ENCODE assay signal across 8 cellular contexts in genomic region chr1:149850732-149851345, GRCh38. TPM values are rescaled to one million over a fixed set of nuclear protein-coding genes. Genes with fewer than 3 reads are reported as not detected.
DNase-seq lines count a peak whose midpoint lies in the region; ATAC-seq and TF ChIP-seq lines count a peak whose summit lies in the region.
"Not testable (repeated sequence)": the region's sequence is repeated elsewhere in the genome, so short reads cannot be mapped to it uniquely, and the experiment has no call there.

No MANE protein-coding gene starts in this region.

- POLR2A ChIA-PET in Caco-2 (lab: Charles Lee) = not testable (repeated sequence)
- POLR2A ChIA-PET in WTC11 (lab: Charles Lee) = interaction anchor here (4.2 kb wide), 1 partner anchor 36 kb away, joined by 27 read pairs; a partner anchor contains a TSS

- not testable (repeated sequence) for TF ChIP-seq EP300 in gastroesophageal sphincter (IDR thresholded peaks at IDR 0.05)

- TSS peak; percentile 62 for BruUV-seq in Caco-2 (replicated peaks; lab: Mats Ljungman, UMichigan)

- not testable (repeated sequence) for H3K27ac ChIP-seq in gastroesophageal sphincter

- not testable (repeated sequence) for H3K4me3 ChIP-seq in Caco-2 (ENCODE audit: low read depth, low read length); gastroesophageal sphincter

- ATAC-seq in GM19023 (IDR thresholded peaks at IDR 0.05; ENCODE audit: unreplicated experiment) = peak; percentile 63
- ATAC-seq in GM21528 (IDR thresholded peaks at IDR 0.05; ENCODE audit: low FRiP score, unreplicated experiment) = peak; percentile 55
- ATAC-seq in HG02885 (IDR thresholded peaks at IDR 0.05; ENCODE audit: poor library complexity, unreplicated experiment) = peak; percentile 66
- peak; percentile 56 for ATAC-seq in HG03432 (IDR thresholded peaks at IDR 0.05; ENCODE audit: unreplicated experiment)
- ATAC-seq in WTC11 = peak; percentile 66
- peak; percentile 86 for ATAC-seq in gastroesophageal sphincter
- peak; percentile 80 for ATAC-seq in omental fat pad (ENCODE audit: low FRiP score)

- peaks cover 20% of the 10 kb centered on the region for H3K4me1 Mint-ChIP-seq in Caco-2 (ENCODE audit: low read depth, unreplicated experiment)
- peaks cover 38% of the 10 kb centered on the region for H3K4me1 Mint-ChIP-seq in WTC11

- CTCF ChIA-PET in Caco-2 (lab: Charles Lee); WTC11 (lab: Charles Lee): not testable (repeated sequence)

- peaks cover 34% of the 10 kb centered on the region for H3K36me3 Mint-ChIP-seq in Caco-2 (ENCODE audit: insufficient read depth, unreplicated experiment)
- H3K36me3 Mint-ChIP-seq in WTC11 = not testable (repeated sequence)

- H3K4me1 ChIP-seq in Caco-2 (peaks cover 38% of the 10 kb centered on the region), gastroesophageal sphincter (peaks cover 4 to 35% (median 12%) of the 10 kb centered on the region in 3 donors)

- not testable (repeated sequence) for TF ChIP-seq POLR2A in gastroesophageal sphincter (IDR thresholded peaks at IDR 0.05)

- no CpG with 5 or more reads among the region's 62 CpGs for WGBS in gastroesophageal sphincter (ENCODE audit: low coverage in 1 of 2), 2 donors

- not testable (repeated sequence) for H3K36me3 ChIP-seq in Caco-2 (ENCODE audit: control insufficient read depth, insufficient read depth, low read length); gastroesophageal sphincter

- H3K9me3 Mint-ChIP-seq in Caco-2 (ENCODE audit: unreplicated experiment); WTC11: not testable (repeated sequence)

- not testable (repeated sequence) for H3K9me3 ChIP-seq in Caco-2, gastroesophageal sphincter

- DNase-seq in Caco-2; WTC11 (ENCODE audit: low spot score); omental fat pad (ENCODE audit: low spot score): not testable (repeated sequence)

- H3K4me3 Mint-ChIP-seq in Caco-2 (ENCODE audit: unreplicated experiment); WTC11: not testable (repeated sequence)

- intact Hi-C loops in Caco-2 (cut with micrococcal nuclease; ENCODE audit: unreplicated experiment) = not testable (repeated sequence)

- H3K27me3 ChIP-seq in Caco-2 (replicated peaks; ENCODE audit: control insufficient read depth, insufficient read depth, low read length); gastroesophageal sphincter: not testable (repeated sequence)

- not testable (repeated sequence) for H3K27ac Mint-ChIP-seq in Caco-2 (ENCODE audit: unreplicated experiment); WTC11

- not testable (repeated sequence) for H3K27me3 Mint-ChIP-seq in Caco-2 (ENCODE audit: insufficient read depth, unreplicated experiment); WTC11 (ENCODE audit: low read depth)

- TF ChIP-seq CTCF in Caco-2 (IDR thresholded peaks at IDR 0.05; ENCODE audit: insufficient read depth in 1 of 2, low read depth in 1 of 2, low read length in 1 of 2, severe bottlenecking in 1 of 2, unreplicated experiment in 1 of 2); WTC11 (IDR thresholded peaks at IDR 0.05); gastroesophageal sphincter (IDR thresholded peaks at IDR 0.05); omental fat pad (IDR thresholded peaks at IDR 0.05): not testable (repeated sequence)

RNA-seq across cellular contexts. Expression of gene BOLA1, which starts 48.5 kb away (rescaled TPM):
- total RNA-seq in Caco-2 (2022) (22.7 and 22.9 TPM in 2 replicates), WTC11 (2021) (15.3 to 19.5 TPM (median 15.4 TPM) in 3 replicates), gastroesophageal sphincter (10 to 100 TPM; 23.9 to 46.2 (median 30.5) TPM), omental fat pad (10 to 100 TPM; 11.5 to 28.8 (median 25.5) TPM)
